26 cellular contexts compared by ENCODE assay signal in genomic region chr5:157513182-157513581, GRCh38. TPM values are rescaled to one million over a fixed set of nuclear protein-coding genes. Genes with fewer than 3 reads are reported as not detected.
DNase-seq lines count a peak whose midpoint lies in the region; ATAC-seq, FAIRE-seq and TF ChIP-seq lines count a peak whose summit lies in the region.
"Had no signal": no experiment of that assay in that cellular context is flagged by ENCODE, and none has a peak within 500 bp of the region (broad histone marks: within the 10 kb centered on the region; RNA-seq: fewer than 3 reads in every experiment).

No MANE protein-coding gene starts in this region.

- DNase-seq in GM12891 (ENCODE audit: insufficient read length, low spot score) (no peak), SJSA1 (ENCODE audit: low read depth in 1 of 2, low spot score in 2 of 2) (no peak), left colon (peak; percentile 41 to 52), sigmoid colon (no peak), pons (ENCODE audit: low spot score) (no peak), testis (no peak), NOMO-1 treated with DMSO at 0.1 percent for 48 hours (lab: John Stamatoyannopoulos, UW; ENCODE audit: unreplicated experiment) (no peak)
- DNase-seq: activated CD4-positive, alpha-beta T cell treated with anti-CD3 and anti-CD28 coated beads, Interleukin-2, amount 50 U/mL, for 4 hours; activated gamma-delta T cell treated with Interleukin-2 at 50 U/mL for 16 hours; C1 segment of cervical spinal cord; Calu3; dermis blood vessel endothelial cell; EL; H7; heart right ventricle; KG1; left lung; NCI-H510A treated with DMSO at 0.1 percent for 48 hours; retina; T-helper 9 cell had no signal

- H3K4me1 ChIP-seq in SJSA1 (replicated peaks) (peaks cover 55% of the 10 kb centered on the region), sigmoid colon (peaks cover 0 to 75% (median 58%) of the 10 kb centered on the region in 4 donors), testis (peaks cover 28% of the 10 kb centered on the region)

- H3K27ac ChIP-seq in SJSA1 = peak overlapping the region; percentile 89
- peak overlapping the region; percentile 76 to 95 (median 84) for H3K27ac ChIP-seq in sigmoid colon
- H3K27ac ChIP-seq in testis = no peak overlapping the region
- H3K27ac ChIP-seq: neutrophil, SK-N-MC had no signal

- peak; percentile 80 for ATAC-seq in left colon
- no peak for ATAC-seq in HG02588 (IDR thresholded peaks at IDR 0.05; ENCODE audit: unreplicated experiment)
- ATAC-seq: heart right ventricle, left lung, WTC11 had no signal

- H3K9me3 ChIP-seq in SJSA1 (replicated peaks) = no peaks in the 10 kb centered on the region
- no peaks in the 10 kb centered on the region for H3K9me3 ChIP-seq in sigmoid colon
- H3K9me3 ChIP-seq in testis = no peaks in the 10 kb centered on the region
- H3K9me3 ChIP-seq: heart right ventricle, left lung, neutrophil had no signal

- no peak for FAIRE-seq in GM12891 (lab: Jason Lieb, UNC)
- FAIRE-seq: bronchial epithelial cell, urothelium cell line had no signal

- H3K36me3 ChIP-seq in SJSA1 (peaks cover 62% of the 10 kb centered on the region), sigmoid colon (peaks cover 0 to 29% (median 11%) of the 10 kb centered on the region in 4 donors), testis (ENCODE audit: low read depth, missing control alignments) (no peaks in the 10 kb centered on the region)

- TF ChIP-seq CTCF in sigmoid colon (IDR thresholded peaks at IDR 0.05) (no peak), testis (IDR thresholded peaks at IDR 0.05) (no peak)

- 47 to 84% methylated on average over 8 of the region's 8 CpGs for WGBS in sigmoid colon, 2 donors
- WGBS in testis, 2 donors = 88 to 90% methylated on average over 8 of the region's 8 CpGs

- TF ChIP-seq POLR2A in GM12891 (IDR thresholded peaks at IDR 0.05; ENCODE audit: low read depth, low read length) (no peak), sigmoid colon (IDR thresholded peaks at IDR 0.05) (no peak), testis (IDR thresholded peaks at IDR 0.05) (no peak)

- intact Hi-C loops in left colon (cut with DNase I, micrococcal nuclease) (no loop called here), sigmoid colon (cut with DNase I) (no loop called here), testis (cut with DNase I; ENCODE audit: low total_unique reads) (no loop called here)

- H3K27me3 ChIP-seq in SJSA1 (replicated peaks) (no peaks in the 10 kb centered on the region), sigmoid colon (no peaks in the 10 kb centered on the region), testis (no peaks in the 10 kb centered on the region)
- H3K27me3 ChIP-seq: heart right ventricle, left lung, neutrophil had no signal

- no peak for TF ChIP-seq EP300 in sigmoid colon (IDR thresholded peaks at IDR 0.05)

- no peak overlapping the region for H3K4me3 ChIP-seq in SJSA1
- H3K4me3 ChIP-seq in sigmoid colon = no peak overlapping the region
- H3K4me3 ChIP-seq in testis = no peak overlapping the region
- H3K4me3 ChIP-seq: heart right ventricle, left lung, SK-N-MC had no signal

TF ChIP-seq in GM12891, 5 proteins besides CTCF, POLR2A, EP300 and RAD21:
- no peak for TF ChIP-seq TAF1 (IDR thresholded peaks at IDR 0.05; ENCODE audit: low read depth, low read length)
- TF ChIP-seq POLR2AphosphoS5 (IDR thresholded peaks at IDR 0.05; ENCODE audit: low read depth, low read length) = 0 out of 2 replicates have a peak, but pooled peaks have one; percentile 17

RNA-seq across cellular contexts. Expression of gene NIPAL4, which starts 53.2 kb away (rescaled TPM):
- 1.2 TPM for polyA plus RNA-seq in GM12891 (2012; ENCODE audit: low read depth, missing spikeins)
- 0.18 TPM in 1 of 2 replicates, not detected in the other for total RNA-seq in SJSA1 (2014; rRNA removed; shearing (Covaris generic))
- total RNA-seq in left colon = under 1 TPM in 1 of 2 donors, not detected in 1; 0.84 TPM
- total RNA-seq in sigmoid colon = 1 to 10 TPM; 2.8 to 5.1 (median 4.9) TPM
- 1 to 10 TPM in 1 of 3 donors, not detected in 2; 1.3 TPM for polyA plus RNA-seq in sigmoid colon
- under 1 TPM in 1 of 2 donors, not detected in 1; 0.08 TPM for total RNA-seq in testis
- polyA plus RNA-seq in testis (ENCODE audit: insufficient read depth, low read depth, low replicate concordance) = 0.18 TPM
- total RNA-seq: dermis blood vessel endothelial cell, H7, WTC11 had no signal

Comparison
In these comparisons a context has a peak if more than half of its experiments do, and no peak if none do; other contexts are left out.
1. DNase-seq: peak in left colon (2 of 2); none in GM12891 (single experiment), SJSA1 (0 of 2), sigmoid colon (single experiment), pons (single experiment), testis (single experiment) and NOMO-1 treated with DMSO at 0.1 percent for 48 hours (single experiment).
2. H3K27ac ChIP-seq: peak in SJSA1 (single experiment) and sigmoid colon (4 of 4); none in testis (0 of 2).